ENCODE assay signal across 1 cellular context in the genomic region with DNA sequence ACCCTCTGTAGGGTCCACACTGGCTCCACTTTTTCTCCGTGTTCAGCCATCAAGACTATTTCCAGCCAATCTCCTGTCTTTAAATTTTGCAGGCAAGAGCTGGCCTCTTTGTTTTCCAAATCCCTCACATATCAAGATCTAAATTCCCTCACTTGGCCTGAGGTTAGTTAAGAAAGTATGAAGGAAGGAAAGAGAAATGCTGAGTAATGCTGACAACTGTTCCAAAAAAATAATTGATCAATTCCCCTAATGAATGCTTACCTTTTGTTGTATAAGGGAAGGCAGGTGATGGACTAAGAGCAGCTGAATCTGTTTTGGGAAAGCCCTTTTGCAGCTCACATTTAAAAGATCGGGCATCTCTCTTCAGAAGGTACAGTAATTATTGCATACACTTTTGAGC.
TF ChIP-seq lines count a peak whose summit lies in the region.

No MANE protein-coding gene starts in this region.

TF ChIP-seq in H1, 55 proteins besides CTCF, POLR2A, EP300 and RAD21:
- TF ChIP-seq ZNF274 (IDR thresholded peaks at IDR 0.05; ENCODE audit: borderline replicate concordance, extremely low read depth, low read length) (no peak), SIX5 (IDR thresholded peaks at IDR 0.05; ENCODE audit: low read depth, low read length) (no peak), JUND (IDR thresholded peaks at IDR 0.05; ENCODE audit: low read length) (no peak), RBBP5 (IDR thresholded peaks at IDR 0.05; ENCODE audit: borderline replicate concordance, low read depth, low read length) (no peak), BRCA1 (IDR thresholded peaks at IDR 0.05; ENCODE audit: low read depth, low read length) (no peak), SP4 (IDR thresholded peaks at IDR 0.05; ENCODE audit: low read length) (no peak), SUZ12 (IDR thresholded peaks at IDR 0.05; ENCODE audit: low read length) (no peak), SP1 (IDR thresholded peaks at IDR 0.05; ENCODE audit: low read depth, low read length) (no peak), TCF12 (IDR thresholded peaks at IDR 0.05; ENCODE audit: low read depth, low read length) (no peak), BCL11A (IDR thresholded peaks at IDR 0.05; ENCODE audit: low read depth in 2 of 2, low read length in 2 of 2) (no peak), POU5F1 (IDR thresholded peaks at IDR 0.05; ENCODE audit: low read depth, low read length) (no peak), HDAC2 (IDR thresholded peaks at IDR 0.05; ENCODE audit: borderline replicate concordance in 1 of 2, low read depth in 2 of 2, low read length in 2 of 2) (no peak), RNF2 (IDR thresholded peaks at IDR 0.05; ENCODE audit: borderline replicate concordance, low read depth, low read length, missing control alignments, poor library complexity, severe bottlenecking) (no peak), ASH2L (IDR thresholded peaks at IDR 0.05; ENCODE audit: low read length) (no peak), HDAC6 (IDR thresholded peaks at IDR 0.05; ENCODE audit: low read depth, low read length) (no peak)
- TF ChIP-seq, protein P1, sequence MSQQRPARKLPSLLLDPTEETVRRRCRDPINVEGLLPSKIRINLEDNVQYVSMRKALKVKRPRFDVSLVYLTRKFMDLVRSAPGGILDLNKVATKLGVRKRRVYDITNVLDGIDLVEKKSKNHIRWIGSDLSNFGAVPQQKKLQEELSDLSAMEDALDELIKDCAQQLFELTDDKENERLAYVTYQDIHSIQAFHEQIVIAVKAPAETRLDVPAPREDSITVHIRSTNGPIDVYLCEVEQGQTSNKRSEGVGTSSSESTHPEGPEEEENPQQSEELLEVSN (IDR thresholded peaks at IDR 0.05) = no peak
- TF ChIP-seq, protein P2, sequence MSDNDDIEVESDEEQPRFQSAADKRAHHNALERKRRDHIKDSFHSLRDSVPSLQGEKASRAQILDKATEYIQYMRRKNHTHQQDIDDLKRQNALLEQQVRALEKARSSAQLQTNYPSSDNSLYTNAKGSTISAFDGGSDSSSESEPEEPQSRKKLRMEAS (IDR thresholded peaks at IDR 0.05) = no peak
- TF ChIP-seq, protein P3, sequence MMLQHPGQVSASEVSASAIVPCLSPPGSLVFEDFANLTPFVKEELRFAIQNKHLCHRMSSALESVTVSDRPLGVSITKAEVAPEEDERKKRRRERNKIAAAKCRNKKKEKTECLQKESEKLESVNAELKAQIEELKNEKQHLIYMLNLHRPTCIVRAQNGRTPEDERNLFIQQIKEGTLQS (IDR thresholded peaks at IDR 0.05; ENCODE audit: insufficient read depth, low read depth, low read length) = no peak
